18 cellular contexts compared by ENCODE assay signal in genomic region chr11:95542868-95543551, GRCh38.
DNase-seq lines count a peak whose midpoint lies in the region; ATAC-seq, FAIRE-seq and TF ChIP-seq lines count a peak whose summit lies in the region.
"Had no signal": no experiment of that assay in that cellular context is flagged by ENCODE, and none has a peak within 500 bp of the region (broad histone marks: within the 10 kb centered on the region; RNA-seq: fewer than 3 reads in every experiment).

No MANE protein-coding gene starts in this region.

- CTCF ChIA-PET in K562 (lab: Yijun Ruan, JAX; ENCODE audit: low intra/inter-chr PET ratio), result no interaction called here

- peak; percentile 68 for DNase-seq in CMK (ENCODE audit: low read depth)
- DNase-seq in OCI-M1 (lab: John Stamatoyannopoulos, UW), result peak; percentile 85
- DNase-seq in K562 (ENCODE audit: extremely low read depth in 1 of 4, low spot score in 3 of 4), result peak; percentile 62 to 90 (median 78)
- peak; percentile 68 for DNase-seq in esophagus muscularis mucosa (ENCODE audit: extremely low spot score)
- DNase-seq in islet precursor cell, result no peak
- DNase-seq in upper lobe of left lung, result no peak
- DNase-seq in cerebellar nuclear complex (lab: John Stamatoyannopoulos, UW), result no peak
- DNase-seq: C1 segment of cervical spinal cord; CD4-positive, CD25-positive, alpha-beta regulatory T cell; DMS153; DND-41; EL; H9 had no signal

- WGBS in K562 (ENCODE audit: insufficient coverage, low coverage, missing lambda C conversion rate), result 0% methylated on average over 2 of the region's 2 CpGs
- WGBS in esophagus muscularis mucosa, result 88% methylated on average over 1 of the region's 2 CpGs
- 95 to 100% methylated on average over 1 to 2 of the region's 2 CpGs for WGBS in upper lobe of left lung, 2 donors

- FAIRE-seq in K562 (lab: Jason Lieb, UNC), result peak; percentile 90
- FAIRE-seq: GM12878, GM19239, H1, HepG2 had no signal

- H3K4me1 ChIP-seq in K562 (replicated peaks in 1 of 2; ENCODE audit: control insufficient read depth in 2 of 2, insufficient read depth in 2 of 2, low read length in 2 of 2) (peaks cover 3 to 55% of the 10 kb centered on the region in 2 experiments; a peak in 3 of 5 replicates), esophagus muscularis mucosa (peaks cover 0 to 6% (median 0%) of the 10 kb centered on the region in 4 donors), upper lobe of left lung (no peaks in the 10 kb centered on the region)

- no peaks in the 10 kb centered on the region for H4K20me1 ChIP-seq in K562 (replicated peaks; ENCODE audit: control insufficient read depth, insufficient read depth, low read length)

- H3K4me3 ChIP-seq in K562 (no peak overlapping the region), esophagus muscularis mucosa (no peak overlapping the region), upper lobe of left lung (no peak overlapping the region)
- H3K4me3 ChIP-seq: GM12878 had no signal

- in situ Hi-C loops in K562 (cut with MboI), result no loop called here

- H3K79me2 ChIP-seq in K562 (ENCODE audit: control insufficient read depth, insufficient read depth, low read length), result no peaks in the 10 kb centered on the region

- H3K9ac ChIP-seq in K562 (ENCODE audit: insufficient read depth in 1 of 2, low read depth in 2 of 2, low read length in 2 of 2), result peak overlapping the region; percentile 37 to 70; a peak in 2 of 4 replicates

- H3K9me1 ChIP-seq in K562 (ENCODE audit: control insufficient read depth, insufficient read depth, low read length), result no peaks in the 10 kb centered on the region

- ATAC-seq in K562 (peak; percentile 89), HG03378 (IDR thresholded peaks at IDR 0.05; ENCODE audit: unreplicated experiment) (no peak), upper lobe of left lung (ENCODE audit: low FRiP score in 2 of 2) (no peak)
- ATAC-seq: GM12878, HepG2 had no signal

- TF ChIP-seq EP300 in K562 (IDR thresholded peaks at IDR 0.05; ENCODE audit: low read length), result peak; percentile 98
- TF ChIP-seq EP300 in esophagus muscularis mucosa (IDR thresholded peaks at IDR 0.05), result no peak
- no peak for TF ChIP-seq EP300 in upper lobe of left lung (IDR thresholded peaks at IDR 0.05)

- H3K27ac ChIP-seq in K562 (ENCODE audit: extremely low read depth, low read depth, low read length) (peak overlapping the region; percentile 85), esophagus muscularis mucosa (replicated peaks in 1 of 4) (no peak overlapping the region), upper lobe of left lung (no peak overlapping the region)

- TF ChIP-seq POLR2A in K562 (conservative IDR thresholded peaks at IDR 0.05) (no peak), esophagus muscularis mucosa (IDR thresholded peaks at IDR 0.05; ENCODE audit: low read depth) (no peak), upper lobe of left lung (IDR thresholded peaks at IDR 0.05) (no peak)

- H3K4me2 ChIP-seq in K562 (ENCODE audit: insufficient read depth, low read length), result peak overlapping the region; percentile 79

- POLR2A ChIA-PET in K562 (lab: Yijun Ruan, JAX), result interaction anchor here (0.5 to 2.4 kb wide), 13 partner anchors 8 to 312 kb away, joined by 3 to 8 read pairs (median 4); partner anchors contain the start of gene SESN3

- intact Hi-C loops in K562 (cut with micrococcal nuclease), result loop anchor here (5.0 to 10.0 kb wide), 2 partner anchors 162 to 219 kb away; no protein-coding TSS in a partner anchor
- intact Hi-C loops in esophagus muscularis mucosa (cut with DNase I), result no loop called here

- H3K27me3 ChIP-seq in K562 (ENCODE audit: control insufficient read depth in 2 of 2, insufficient read depth in 2 of 2, low read length in 2 of 2), result no peaks in the 10 kb centered on the region
- H3K27me3 ChIP-seq in esophagus muscularis mucosa, result no peaks in the 10 kb centered on the region
- no peaks in the 10 kb centered on the region for H3K27me3 ChIP-seq in upper lobe of left lung

- no TSS peak for BruUV-seq in K562 (replicated peaks; lab: Mats Ljungman, UMichigan)

- TF ChIP-seq RAD21 in K562 (CRISPR knock-in tag; conservative IDR thresholded peaks at IDR 0.05 in 1 of 2, IDR thresholded peaks at IDR 0.05 in 1 of 2), result peak; percentile 14 to 24; a peak in 3 of 4 replicates

- no peak for TF ChIP-seq CTCF in K562 (IDR thresholded peaks at IDR 0.05 in 2 of 3, conservative IDR thresholded peaks at IDR 0.05 in 1 of 3; ENCODE audit: insufficient read depth in 2 of 3, low read depth in 1 of 3, low read length in 3 of 3)
- TF ChIP-seq CTCF in esophagus muscularis mucosa (IDR thresholded peaks at IDR 0.05), result no peak
- no peak for TF ChIP-seq CTCF in upper lobe of left lung (IDR thresholded peaks at IDR 0.05)

- H3K36me3 ChIP-seq in K562 (ENCODE audit: control insufficient read depth, insufficient read depth, low read length), result no peaks in the 10 kb centered on the region
- no peaks in the 10 kb centered on the region for H3K36me3 ChIP-seq in esophagus muscularis mucosa
- no peaks in the 10 kb centered on the region for H3K36me3 ChIP-seq in upper lobe of left lung

- H2AFZ ChIP-seq in K562 (ENCODE audit: low read depth, low read length), result peak overlapping the region; percentile 83

- H3K9me3 ChIP-seq in K562 (replicated peaks; ENCODE audit: control insufficient read depth, insufficient read depth, low read depth, low read length), result no peaks in the 10 kb centered on the region
- H3K9me3 ChIP-seq in esophagus muscularis mucosa, result no peaks in the 10 kb centered on the region
- no peaks in the 10 kb centered on the region for H3K9me3 ChIP-seq in upper lobe of left lung

TF ChIP-seq in K562, 482 proteins besides CTCF, POLR2A, EP300 and RAD21 (continues in another document):
- 0 out of 2 replicates have a peak, but pooled peaks have one; percentile 35 for TF ChIP-seq GATAD2B (IDR thresholded peaks at IDR 0.05; ENCODE audit: borderline replicate concordance)
- no peak for TF ChIP-seq WHSC1 (IDR thresholded peaks at IDR 0.05; ENCODE audit: low read length)
- TF ChIP-seq CC2D1A (IDR thresholded peaks at IDR 0.05), result peak; percentile 95; the same call in 1 of the 2 replicates
- peak; percentile 67; the same call in 1 of the 2 replicates for TF ChIP-seq NFE2L1 (tag; IDR thresholded peaks at IDR 0.05; ENCODE audit: borderline replicate concordance, low read depth)
- TF ChIP-seq ATF6 (CRISPR knock-in tag; IDR thresholded peaks at IDR 0.05), result no peak
- peak; percentile 95 for TF ChIP-seq STAT5A (IDR thresholded peaks at IDR 0.05; ENCODE audit: borderline replicate concordance, low read length)
- TF ChIP-seq, protein P1, sequence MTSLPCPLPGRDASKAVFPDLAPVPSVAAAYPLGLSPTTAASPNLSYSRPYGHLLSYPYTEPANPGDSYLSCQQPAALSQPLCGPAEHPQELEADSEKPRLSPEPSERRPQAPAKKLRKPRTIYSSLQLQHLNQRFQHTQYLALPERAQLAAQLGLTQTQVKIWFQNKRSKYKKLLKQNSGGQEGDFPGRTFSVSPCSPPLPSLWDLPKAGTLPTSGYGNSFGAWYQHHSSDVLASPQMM (CRISPR knock-in tag; IDR thresholded peaks at IDR 0.05), result no peak
- peak; percentile 93 for TF ChIP-seq NFE2 (IDR thresholded peaks at IDR 0.05; ENCODE audit: low read depth)
- peak; percentile 98 for TF ChIP-seq POLR2AphosphoS5 (IDR thresholded peaks at IDR 0.05; ENCODE audit: control insufficient read depth, insufficient read depth, low read depth, low read length)

Comparison
In these comparisons a context has a peak if more than half of its experiments do, and no peak if none do; other contexts are left out.
1. DNase-seq: peak in CMK (single experiment), OCI-M1 (single experiment), K562 (4 of 4) and esophagus muscularis mucosa (single experiment); none in islet precursor cell (single experiment), upper lobe of left lung (0 of 2) and cerebellar nuclear complex (0 of 2).